In the genomic region with DNA sequence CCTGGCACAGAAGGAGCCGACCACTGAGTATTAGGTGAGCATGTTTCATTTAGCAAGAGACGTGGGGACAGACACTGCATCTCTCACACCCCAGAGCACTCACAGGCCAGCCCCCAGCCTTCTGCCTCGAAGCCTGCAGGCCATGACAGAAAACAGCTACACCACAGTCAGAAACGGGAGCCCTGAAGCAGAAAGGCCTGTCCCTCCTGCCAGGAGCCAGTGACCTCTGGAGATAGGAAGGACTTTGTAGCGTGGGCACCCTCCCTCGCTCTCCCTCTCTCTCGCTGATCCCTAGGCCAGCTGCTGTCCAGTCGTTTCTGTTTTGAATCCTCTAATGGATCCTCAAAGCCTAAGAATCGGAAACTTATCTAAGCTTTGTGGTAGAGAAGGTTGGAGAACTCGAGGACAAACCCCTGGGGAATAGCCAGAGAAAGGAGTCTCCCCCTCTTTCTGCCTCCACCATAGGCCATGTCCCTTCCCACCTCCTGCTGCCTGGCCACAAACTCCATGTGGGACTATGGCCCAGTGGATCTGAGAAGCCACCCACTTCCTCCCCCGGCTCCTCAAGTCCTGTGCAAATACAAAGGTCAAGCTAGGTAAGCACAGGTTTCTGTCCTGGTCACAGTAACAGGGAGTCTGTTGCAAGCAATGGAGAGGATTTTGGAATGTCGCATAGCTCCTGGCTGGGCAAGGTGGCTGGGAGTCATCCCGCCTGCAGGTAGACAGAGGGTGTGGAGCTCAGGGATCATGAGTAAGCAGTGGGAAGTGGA, we compare ENCODE assay signal across 19 cellular contexts.
DNase-seq lines count a peak whose midpoint lies in the region; ATAC-seq and TF ChIP-seq lines count a peak whose summit lies in the region.
"Had no signal": no experiment of that assay in that cellular context is flagged by ENCODE, and none has a peak within 500 bp of the region (broad histone marks: within the 10 kb centered on the region; RNA-seq: fewer than 3 reads in every experiment).

No MANE protein-coding gene starts in this region.

- intact Hi-C loops in testis (cut with DNase I; ENCODE audit: low total_unique reads) = no loop called here
- intact Hi-C loops in esophagus muscularis mucosa (cut with DNase I) = no loop called here

- TF ChIP-seq EP300 in esophagus muscularis mucosa (IDR thresholded peaks at IDR 0.05) = no peak

- no peaks in the 10 kb centered on the region for H3K27me3 ChIP-seq in cardiac muscle cell
- H3K27me3 ChIP-seq in lung (ENCODE audit: control insufficient read depth, insufficient read depth) = no peaks in the 10 kb centered on the region
- no peaks in the 10 kb centered on the region for H3K27me3 ChIP-seq in smooth muscle cell (ENCODE audit: low read depth)
- no peaks in the 10 kb centered on the region for H3K27me3 ChIP-seq in testis
- no peaks in the 10 kb centered on the region for H3K27me3 ChIP-seq in esophagus muscularis mucosa
- H3K27me3 ChIP-seq: dorsolateral prefrontal cortex, esophagus squamous epithelium, ovary had no signal

- ATAC-seq in lung (ENCODE audit: insufficient read depth, low FRiP score) = peak; percentile 46
- ATAC-seq: activated CD8-positive, alpha-beta memory T cell treated with anti-CD3 and anti-CD28 coated beads, Interleukin-2, amount 10 ng/mL, durations not matched to agents 7 days and 5 days had no signal

- no peaks in the 10 kb centered on the region for H3K36me3 ChIP-seq in cardiac muscle cell
- H3K36me3 ChIP-seq in lung (ENCODE audit: control insufficient read depth in 2 of 2, insufficient read depth in 2 of 2, low read length in 2 of 2) = no peaks in the 10 kb centered on the region
- no peaks in the 10 kb centered on the region for H3K36me3 ChIP-seq in smooth muscle cell (ENCODE audit: low read depth)
- no peaks in the 10 kb centered on the region for H3K36me3 ChIP-seq in testis (ENCODE audit: low read depth, missing control alignments)
- no peaks in the 10 kb centered on the region for H3K36me3 ChIP-seq in esophagus muscularis mucosa
- H3K36me3 ChIP-seq: esophagus squamous epithelium, ovary had no signal

- no peak overlapping the region for H3K9ac ChIP-seq in smooth muscle cell (ENCODE audit: low read depth)

- H3K9me3 ChIP-seq in cardiac muscle cell (ENCODE audit: low read depth) (no peaks in the 10 kb centered on the region), lung (ENCODE audit: control insufficient read depth in 2 of 2, insufficient read depth in 1 of 2, low read length in 1 of 2) (no peaks in the 10 kb centered on the region), smooth muscle cell (replicated peaks; ENCODE audit: low read depth) (no peaks in the 10 kb centered on the region), testis (no peaks in the 10 kb centered on the region), esophagus muscularis mucosa (no peaks in the 10 kb centered on the region)
- H3K9me3 ChIP-seq: esophagus squamous epithelium, ovary had no signal

- peak overlapping the region; percentile 68 for H2AFZ ChIP-seq in smooth muscle cell (ENCODE audit: low read depth)

- no peak overlapping the region for H3K4me2 ChIP-seq in smooth muscle cell

- H3K4me3 ChIP-seq in cardiac muscle cell = no peak overlapping the region
- no peak overlapping the region for H3K4me3 ChIP-seq in lung
- no peak overlapping the region for H3K4me3 ChIP-seq in smooth muscle cell
- H3K4me3 ChIP-seq in testis = no peak overlapping the region
- H3K4me3 ChIP-seq in esophagus muscularis mucosa = no peak overlapping the region
- H3K4me3 ChIP-seq: dorsolateral prefrontal cortex, esophagus squamous epithelium, ovary had no signal

- no peaks in the 10 kb centered on the region for H3K79me2 ChIP-seq in smooth muscle cell (ENCODE audit: low read depth)

- peak; percentile 32 for DNase-seq in NCI-H82 (lab: John Stamatoyannopoulos, UW)
- DNase-seq in NCI-H82 treated with DMSO at 0.1 percent for 48 hours (lab: John Stamatoyannopoulos, UW; ENCODE audit: unreplicated experiment) = no peak
- peak in 1 of 2 donors; percentile 30 for DNase-seq in cardiac muscle cell (ENCODE audit: low read depth in 1 of 2, low spot score in 1 of 2)
- DNase-seq in lung (ENCODE audit: low spot score) = no peak
- no peak for DNase-seq in smooth muscle cell (lab: John Stamatoyannopoulos, UW; ENCODE audit: unreplicated experiment)
- DNase-seq in NCI-H748 (lab: John Stamatoyannopoulos, UW; ENCODE audit: unreplicated experiment) = no peak
- no peak for DNase-seq in testis
- DNase-seq in esophagus muscularis mucosa (ENCODE audit: extremely low spot score) = no peak
- DNase-seq: activated CD4-positive, CD25-positive, alpha-beta regulatory T cell treated with anti-CD3 and anti-CD28 coated beads, Interleukin-2, amount 50 U/mL, for 72 hours; activated CD8-positive, alpha-beta memory T cell treated with anti-CD3 and anti-CD28 coated beads, Interleukin-2, amount 10 ng/mL, durations not matched to agents 7 days and 5 days; DMS79 treated with DMSO at 0.1 percent for 48 hours; dorsolateral prefrontal cortex; esophagus squamous epithelium; glutamatergic neuron; HCEC 1CT; NCI-H2227 treated with DMSO at 0.1 percent for 48 hours; ovary; SHP77 treated with DMSO at 0.1 percent for 48 hours; stimulated activated naive CD4-positive, alpha-beta T cell treated with Interleukin-2 at 50 U/mL for 16 hours had no signal

- no peak for TF ChIP-seq CTCF in cardiac muscle cell (IDR thresholded peaks at IDR 0.05; ENCODE audit: low read depth, low read length)
- no peak for TF ChIP-seq CTCF in lung (IDR thresholded peaks at IDR 0.05; ENCODE audit: control extremely low read depth, extremely low read depth)
- TF ChIP-seq CTCF in smooth muscle cell (IDR thresholded peaks at IDR 0.05; ENCODE audit: borderline replicate concordance, insufficient read depth, poor library complexity, severe bottlenecking) = no peak
- no peak for TF ChIP-seq CTCF in testis (IDR thresholded peaks at IDR 0.05)
- TF ChIP-seq CTCF in esophagus muscularis mucosa (IDR thresholded peaks at IDR 0.05) = no peak

- H4K20me1 ChIP-seq in smooth muscle cell (ENCODE audit: low read depth) = no peaks in the 10 kb centered on the region

- H3K27ac ChIP-seq in cardiac muscle cell (peak overlapping the region; percentile 57), lung (ENCODE audit: low read depth in 1 of 2, low read length in 1 of 2) (no peak overlapping the region), smooth muscle cell (ENCODE audit: low read depth) (no peak overlapping the region), testis (no peak overlapping the region), esophagus muscularis mucosa (replicated peaks in 1 of 4) (no peak overlapping the region)
- H3K27ac ChIP-seq: dorsolateral prefrontal cortex, esophagus squamous epithelium, ovary had no signal

- 74 to 90% methylated on average over 13 of the region's 13 CpGs for WGBS in lung, 2 donors
- 40% methylated on average over 13 of the region's 13 CpGs for WGBS in smooth muscle cell (ENCODE audit: low lambda C conversion rate)
- 75 to 78% methylated on average over 8 to 13 of the region's 13 CpGs for WGBS in testis, 2 donors
- 93% methylated on average over 13 of the region's 13 CpGs for WGBS in esophagus muscularis mucosa

- no peaks in the 10 kb centered on the region for H3F3A ChIP-seq in smooth muscle cell (ENCODE audit: low read depth)

- TF ChIP-seq POLR2A in testis (IDR thresholded peaks at IDR 0.05) = no peak
- TF ChIP-seq POLR2A in esophagus muscularis mucosa (IDR thresholded peaks at IDR 0.05; ENCODE audit: low read depth) = no peak

- H3K4me1 ChIP-seq in cardiac muscle cell (ENCODE audit: low read depth) (peaks cover 6% of the 10 kb centered on the region), lung (ENCODE audit: control insufficient read depth in 2 of 2, insufficient read depth in 2 of 2, low read length in 2 of 2) (no peaks in the 10 kb centered on the region), smooth muscle cell (ENCODE audit: low read depth) (no peaks in the 10 kb centered on the region), testis (no peaks in the 10 kb centered on the region), esophagus muscularis mucosa (peaks cover 0 to 5% (median 1%) of the 10 kb centered on the region in 4 donors)
